Comparison of ENCODE assay signal across 27 cellular contexts in genomic region chr16:77823067-77823466, GRCh38. TPM values are rescaled to one million over a fixed set of nuclear protein-coding genes. Genes with fewer than 3 reads are reported as not detected.
"Had no signal": no experiment of that assay in that cellular context is flagged by ENCODE, and none has a peak within 500 bp of the region (broad histone marks: within the 10 kb centered on the region; RNA-seq: fewer than 3 reads in every experiment).

No MANE protein-coding gene starts in this region.

- H3K4me1 ChIP-seq: breast epithelium, colonic mucosa, esophagus squamous epithelium had no signal

- H3K9me3 ChIP-seq: ascending aorta, breast epithelium, colonic mucosa, esophagus squamous epithelium had no signal

- H3K27me3 ChIP-seq: ascending aorta, cardiac muscle cell, colonic mucosa, esophagus squamous epithelium had no signal

- H3K27ac ChIP-seq: ascending aorta, breast epithelium, cardiac muscle cell, colonic mucosa, epithelial cell of prostate, esophagus squamous epithelium, VCaP had no signal

- DNase-seq: activated CD4-positive, alpha-beta memory T cell treated with anti-CD3 and anti-CD28 coated beads, Interleukin-2, amount 10 ng/mL, durations not matched to agents 7 days and 5 days; activated CD4-positive, alpha-beta T cell treated with anti-CD3 and anti-CD28 coated beads for 1 hour; activated CD4-positive, alpha-beta T cell treated with anti-CD3 and anti-CD28 coated beads for 4 hours; activated CD4-positive, alpha-beta T cell treated with anti-CD3 and anti-CD28 coated beads, Interleukin-2, amount 10 ng/mL, durations not matched to agents 7 days and 5 days; activated CD4-positive, alpha-beta T cell treated with anti-CD3 and anti-CD28 coated beads, Interleukin-2, amount 50 U/mL, for 4 hours; activated CD8-positive, alpha-beta memory T cell treated with anti-CD3 and anti-CD28 coated beads, Interleukin-2, amount 50 U/mL, for 48 hours; activated gamma-delta T cell; activated naive CD4-positive, alpha-beta T cell; activated naive CD4-positive, alpha-beta T cell treated with anti-CD3 and anti-CD28 coated beads, Interleukin-2, amount 10 ng/mL, durations not matched to agents 7 days and 5 days; activated naive CD8-positive, alpha-beta T cell treated with anti-CD3 and anti-CD28 coated beads, Interleukin-2, amount 10 ng/mL, durations not matched to agents 7 days and 5 days; activated T-cell treated with anti-CD3 and anti-CD28 coated beads for 4 hours; activated T-cell treated with anti-CD3 and anti-CD28 coated beads, Interleukin-2, amount 50 U/mL, for 24 hours; activated T-cell treated with anti-CD3 and anti-CD28 coated beads, Interleukin-2, amount 50 U/mL, for 72 hours; central memory CD4-positive, alpha-beta T cell; cerebellar nuclear complex; colonic mucosa; effector CD8-positive, alpha-beta T cell; esophagus squamous epithelium; foreskin fibroblast; T-helper 2 cell had no signal

- ATAC-seq: activated naive CD4-positive, alpha-beta T cell treated with anti-CD3 and anti-CD28 coated beads, Interleukin-2, amount 50 U/mL, for 72 hours; activated T-cell treated with anti-CD3 and anti-CD28 coated beads, Interleukin-2, amount 50 U/mL, for 72 hours had no signal

- H3K4me3 ChIP-seq: ascending aorta, breast epithelium, cardiac muscle cell, colonic mucosa, esophagus squamous epithelium had no signal

RNA-seq across cellular contexts. Expression of gene VAT1L, which starts 34.7 kb away (rescaled TPM):
- total RNA-seq: activated CD4-positive, alpha-beta T cell treated with anti-CD3 and anti-CD28 coated beads, Interleukin-2, amount 10 ng/mL, durations not matched to agents 7 days and 5 days; activated naive CD4-positive, alpha-beta T cell treated with anti-CD3 and anti-CD28 coated beads, Interleukin-2, amount 50 U/mL, for 72 hours; activated naive CD8-positive, alpha-beta T cell treated with anti-CD3 and anti-CD28 coated beads, Interleukin-2, amount 10 ng/mL, durations not matched to agents 7 days and 5 days; T-helper 1 cell treated with Interleukin-12 subunit alpha and Interleukin-12 subunit beta and Interleukin-4 antibody, amounts not matched to agents 30 ng/mL and 1 ng/mL, for 36 hours had no signal
